ENCODE assay signal across 9 cellular contexts in the genomic region with DNA sequence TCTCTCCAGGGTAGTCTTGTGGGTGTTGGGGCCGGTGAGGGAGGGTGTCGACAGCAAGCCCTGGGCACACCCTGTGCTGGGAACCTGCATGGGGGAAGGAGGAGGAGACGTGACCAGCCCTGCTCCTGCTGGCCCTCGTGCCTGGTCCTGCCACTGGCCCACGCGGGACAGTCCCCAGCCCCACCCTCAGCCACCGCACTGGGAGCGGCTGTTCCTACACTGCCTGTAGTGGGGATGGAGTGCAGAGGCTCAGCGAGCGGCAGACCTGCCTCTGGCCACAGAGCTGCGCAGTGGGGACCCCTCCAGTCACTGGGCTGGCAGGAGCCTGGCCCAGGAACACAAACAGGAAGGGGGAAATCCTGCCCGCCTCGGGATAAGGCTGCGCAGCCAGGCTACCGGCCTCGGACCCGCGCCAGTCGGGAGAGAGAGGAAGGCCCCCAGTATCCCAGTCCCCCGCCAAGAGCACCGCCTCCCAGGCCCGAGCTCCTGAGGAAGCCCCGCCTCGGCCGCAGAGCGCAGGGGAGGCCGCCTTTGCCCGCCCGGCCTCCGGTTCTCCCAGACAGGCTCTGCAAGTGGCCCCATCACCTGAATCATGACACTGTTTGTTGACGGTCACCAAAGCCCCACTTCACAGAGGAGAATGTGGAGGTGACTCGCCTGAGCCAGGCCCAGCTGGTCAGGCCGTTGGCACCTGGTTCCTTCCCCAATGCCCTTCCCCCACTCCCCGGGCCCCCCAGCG. TPM values are rescaled to one million over a fixed set of nuclear protein-coding genes. Genes with fewer than 3 reads are reported as not detected.
A peak's percentile ranks its signal among the peaks of the same experiment; 100 is the strongest.
DNase-seq lines count a peak whose midpoint lies in the region; ATAC-seq and TF ChIP-seq lines count a peak whose summit lies in the region.
"Had no signal": no experiment of that assay in that cellular context is flagged by ENCODE, and none has a peak within 500 bp of the region (broad histone marks: within the 10 kb centered on the region; RNA-seq: fewer than 3 reads in every experiment).

No MANE protein-coding gene starts in this region.

- DNase-seq in DMS79 treated with DMSO at 0.1 percent for 48 hours (lab: John Stamatoyannopoulos, UW), result peak; percentile 76
- peak; percentile 44 to 52 for DNase-seq in SJCRH30
- DNase-seq in left ventricle myocardium superior, result peak; percentile 71
- peak; percentile 63 to 68 for DNase-seq in psoas muscle
- DNase-seq in SKM-1 treated with dmso at 0.1 percent for 144 hours (lab: John Stamatoyannopoulos, UW; ENCODE audit: unreplicated experiment), result no peak
- no peak for DNase-seq in hippocampal formation (lab: John Stamatoyannopoulos, UW)
- DNase-seq in activated CD8-positive, alpha-beta memory T cell treated with anti-CD3 and anti-CD28 coated beads, Interleukin-2, amount 50 U/mL, for 4 hours, result no peak
- DNase-seq: activated gamma-delta T cell treated with Interleukin-2 at 50 U/mL for 16 hours had no signal

- no peaks in the 10 kb centered on the region; the same call in 1 of the 2 replicates for H3K27me3 ChIP-seq in SJCRH30
- peaks cover 0 to 42% (median 11%) of the 10 kb centered on the region in 3 donors for H3K27me3 ChIP-seq in psoas muscle (ENCODE audit: insufficient read depth in 3 of 3, low read length in 2 of 3)

- 8 to 14% (median 10%) methylated on average over 32 to 35 of the region's 35 CpGs for WGBS in psoas muscle, 3 donors

- no peaks in the 10 kb centered on the region for H3K36me3 ChIP-seq in SJCRH30
- H3K36me3 ChIP-seq in psoas muscle (ENCODE audit: insufficient read depth in 1 of 2, low read depth in 1 of 2), result no peaks in the 10 kb centered on the region

- H3K9me3 ChIP-seq in SJCRH30 (replicated peaks) (no peaks in the 10 kb centered on the region), psoas muscle (no peaks in the 10 kb centered on the region)

- H3K4me3 ChIP-seq in SJCRH30 (peak overlapping the region; percentile 39), psoas muscle (peak overlapping the region; percentile 42)

- TF ChIP-seq CTCF in psoas muscle (IDR thresholded peaks at IDR 0.05), result no peak

- intact Hi-C loops in left ventricle myocardium superior (cut with micrococcal nuclease) (no loop called here), psoas muscle (cut with DNase I) (no loop called here)

- H3K4me1 ChIP-seq in SJCRH30, result peaks cover 36% of the 10 kb centered on the region
- H3K4me1 ChIP-seq in psoas muscle, result peaks cover 7% of the 10 kb centered on the region

- peak; percentile 69 for ATAC-seq in left ventricle myocardium superior
- peak in 3 of 4 donors; percentile 21 to 42 (median 29) for ATAC-seq in psoas muscle
- ATAC-seq in GM18909 (IDR thresholded peaks at IDR 0.05; ENCODE audit: poor library complexity, unreplicated experiment), result no peak

- H3K27ac ChIP-seq in SJCRH30, result no peak overlapping the region
- H3K27ac ChIP-seq in psoas muscle, result no peak overlapping the region

RNA-seq across cellular contexts. Expression of a gene that starts 10.6 kb away (rescaled TPM):
- 1.3 and 1.6 TPM in 2 replicates for total RNA-seq in SJCRH30 (2014; rRNA removed; shearing (Covaris generic))
- total RNA-seq in left ventricle myocardium superior (2.5 TPM), psoas muscle (1 to 10 TPM; 1.3 to 4.7 (median 3.4) TPM)
- polyA plus RNA-seq in psoas muscle, result 1 to 10 TPM in 1 of 3 donors, under 1 TPM in 2; 0.69 to 2.0 (median 0.75) TPM

RNA-seq across cellular contexts. Expression of a gene that starts 18.0 kb away (rescaled TPM):
- total RNA-seq in SJCRH30 (2014; rRNA removed; shearing (Covaris generic)), result 2.6 and 3.0 TPM in 2 replicates
- total RNA-seq in left ventricle myocardium superior, result 1.5 TPM
- 1 to 10 TPM; 1.3 to 2.2 (median 1.6) TPM for total RNA-seq in psoas muscle
- polyA plus RNA-seq in psoas muscle, result 1 to 10 TPM; 1.7 to 6.8 (median 6.1) TPM

RNA-seq across cellular contexts. Expression of a gene that starts 42.9 kb away (rescaled TPM):
- total RNA-seq in SJCRH30 (2014; rRNA removed; shearing (Covaris generic)), result not detected in 2 replicates
- total RNA-seq in left ventricle myocardium superior (0.27 TPM), psoas muscle (under 1 TPM in 2 of 4 donors, not detected in 2; 0.04 to 0.25 TPM)
- not detected for polyA plus RNA-seq in psoas muscle

RNA-seq across cellular contexts. Expression of a gene that starts 53.3 kb away (rescaled TPM):
- total RNA-seq in SJCRH30 (2014; rRNA removed; shearing (Covaris generic)), result 92.3 and 98.0 TPM in 2 replicates
- total RNA-seq in left ventricle myocardium superior (1.9 TPM), psoas muscle (1 to 10 TPM in 2 of 4 donors, under 1 TPM in 2; 0.79 to 1.8 (median 1.1) TPM)
- 1 to 10 TPM; 1.3 to 3.3 (median 2.1) TPM for polyA plus RNA-seq in psoas muscle

Comparison
In these comparisons a context has a peak if more than half of its experiments do, and no peak if none do; other contexts are left out.
1. DNase-seq: peak in DMS79 treated with DMSO at 0.1 percent for 48 hours (single experiment), SJCRH30 (2 of 2), left ventricle myocardium superior (single experiment) and psoas muscle (2 of 2); none in SKM-1 treated with dmso at 0.1 percent for 144 hours (single experiment), hippocampal formation (0 of 2) and activated CD8-positive, alpha-beta memory T cell treated with anti-CD3 and anti-CD28 coated beads, Interleukin-2, amount 50 U/mL, for 4 hours (single experiment).